1 cellular context compared by ENCODE assay signal in the genomic region with DNA sequence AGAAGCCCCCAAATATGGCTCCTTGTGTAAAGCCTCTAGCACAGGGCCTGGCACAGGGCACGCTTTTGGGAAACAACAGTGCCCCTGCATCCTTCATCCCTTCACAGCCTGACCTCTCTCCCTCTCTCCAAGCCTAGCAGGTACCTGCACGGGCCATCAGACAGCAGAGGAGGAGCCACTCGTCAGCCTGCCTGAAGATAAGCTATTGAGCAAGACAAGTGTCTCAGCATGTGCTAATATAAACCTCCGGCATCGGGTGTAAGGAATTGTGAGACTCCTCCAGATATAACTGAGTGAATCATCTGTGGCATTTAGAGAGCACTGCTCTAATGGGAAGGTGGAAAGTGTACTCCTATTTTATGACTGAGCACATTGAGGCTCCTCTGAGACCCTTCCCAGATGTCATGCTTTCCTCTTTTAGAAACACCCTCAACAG.
TF ChIP-seq lines count a peak whose summit lies in the region.

No MANE protein-coding gene starts in this region.

TF ChIP-seq in K562, 482 proteins besides CTCF, POLR2A, EP300 and RAD21:
- TF ChIP-seq, protein P1, sequence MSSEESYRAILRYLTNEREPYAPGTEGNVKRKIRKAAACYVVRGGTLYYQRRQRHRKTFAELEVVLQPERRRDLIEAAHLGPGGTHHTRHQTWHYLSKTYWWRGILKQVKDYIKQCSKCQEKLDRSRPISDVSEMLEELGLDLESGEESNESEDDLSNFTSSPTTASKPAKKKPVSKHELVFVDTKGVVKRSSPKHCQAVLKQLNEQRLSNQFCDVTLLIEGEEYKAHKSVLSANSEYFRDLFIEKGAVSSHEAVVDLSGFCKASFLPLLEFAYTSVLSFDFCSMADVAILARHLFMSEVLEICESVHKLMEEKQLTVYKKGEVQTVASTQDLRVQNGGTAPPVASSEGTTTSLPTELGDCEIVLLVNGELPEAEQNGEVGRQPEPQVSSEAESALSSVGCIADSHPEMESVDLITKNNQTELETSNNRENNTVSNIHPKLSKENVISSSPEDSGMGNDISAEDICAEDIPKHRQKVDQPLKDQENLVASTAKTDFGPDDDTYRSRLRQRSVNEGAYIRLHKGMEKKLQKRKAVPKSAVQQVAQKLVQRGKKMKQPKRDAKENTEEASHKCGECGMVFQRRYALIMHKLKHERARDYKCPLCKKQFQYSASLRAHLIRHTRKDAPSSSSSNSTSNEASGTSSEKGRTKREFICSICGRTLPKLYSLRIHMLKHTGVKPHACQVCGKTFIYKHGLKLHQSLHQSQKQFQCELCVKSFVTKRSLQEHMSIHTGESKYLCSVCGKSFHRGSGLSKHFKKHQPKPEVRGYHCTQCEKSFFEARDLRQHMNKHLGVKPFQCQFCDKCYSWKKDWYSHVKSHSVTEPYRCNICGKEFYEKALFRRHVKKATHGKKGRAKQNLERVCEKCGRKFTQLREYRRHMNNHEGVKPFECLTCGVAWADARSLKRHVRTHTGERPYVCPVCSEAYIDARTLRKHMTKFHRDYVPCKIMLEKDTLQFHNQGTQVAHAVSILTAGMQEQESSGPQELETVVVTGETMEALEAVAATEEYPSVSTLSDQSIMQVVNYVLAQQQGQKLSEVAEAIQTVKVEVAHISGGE (CRISPR knock-in tag; IDR thresholded peaks at IDR 0.05): peak in 1 of 3 experiments; percentile 75; a peak in 2 of 6 replicates
- TF ChIP-seq CEBPB (tag; IDR thresholded peaks at IDR 0.05): peak; percentile 49
- no peak for TF ChIP-seq TCF7L2 (IDR thresholded peaks at IDR 0.05; ENCODE audit: low read depth, low read length)
- no peak for TF ChIP-seq CEBPG (CRISPR knock-in tag; IDR thresholded peaks at IDR 0.05)
- TF ChIP-seq CEBPG (tag; conservative IDR thresholded peaks at IDR 0.05 in 1 of 2, IDR thresholded peaks at IDR 0.05 in 1 of 2): peak in 1 of 2 experiments; percentile 77; a peak in 2 of 4 replicates
- TF ChIP-seq BHLHE40 (IDR thresholded peaks at IDR 0.05; ENCODE audit: low read length): 0 out of 2 replicates have a peak, but pooled peaks have one; percentile 4
